In the genomic region with DNA sequence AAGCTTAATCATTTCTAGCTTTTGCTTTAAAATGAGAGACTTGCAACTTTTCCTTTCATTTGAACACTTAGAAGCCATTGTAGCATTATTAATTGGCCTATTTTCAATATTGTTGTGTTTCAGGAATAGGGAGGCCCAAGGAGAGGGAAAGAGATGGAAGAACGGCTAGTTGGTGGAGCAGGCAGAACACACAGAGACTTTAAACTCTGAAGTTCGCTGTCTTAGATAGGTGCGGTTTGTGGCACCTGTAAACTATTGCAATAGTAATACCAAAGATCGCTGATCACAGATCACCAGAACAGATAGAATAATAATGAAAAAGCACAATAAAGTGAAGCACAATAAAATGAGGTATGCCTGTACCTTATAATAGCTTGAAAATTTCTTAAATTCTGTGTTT, we compare ENCODE assay signal across 1 cellular context.
TF ChIP-seq lines count a peak whose summit lies in the region.

No MANE protein-coding gene starts in this region.

TF ChIP-seq in GM12878, 131 proteins besides CTCF, POLR2A, EP300 and RAD21:
- TF ChIP-seq HCFC1 (IDR thresholded peaks at IDR 0.05; ENCODE audit: low read length) (no peak), RELB (IDR thresholded peaks at IDR 0.05; ENCODE audit: low read depth) (no peak), MYB (IDR thresholded peaks at IDR 0.05; ENCODE audit: borderline replicate concordance, low read depth, low read length) (no peak), ASH2L (IDR thresholded peaks at IDR 0.05; ENCODE audit: borderline replicate concordance, low read depth) (no peak)
TF ChIP-seq in GM12878: peak in this region for 0.
